ENCODE assay signal across 1 cellular context in genomic region chr2:241216211-241216761, GRCh38.
A peak's percentile ranks its signal among the peaks of the same experiment; 100 is the strongest.
TF ChIP-seq lines count a peak whose summit lies in the region.

No MANE protein-coding gene starts in this region.

TF ChIP-seq in H1, 55 proteins besides CTCF, POLR2A, EP300 and RAD21:
- TF ChIP-seq TEAD4 (IDR thresholded peaks at IDR 0.05; ENCODE audit: low read depth, low read length), result peak; percentile 62; the same call in 1 of the 2 replicates
- TF ChIP-seq SIX5 (IDR thresholded peaks at IDR 0.05; ENCODE audit: low read depth, low read length), result no peak
